In the genomic region with DNA sequence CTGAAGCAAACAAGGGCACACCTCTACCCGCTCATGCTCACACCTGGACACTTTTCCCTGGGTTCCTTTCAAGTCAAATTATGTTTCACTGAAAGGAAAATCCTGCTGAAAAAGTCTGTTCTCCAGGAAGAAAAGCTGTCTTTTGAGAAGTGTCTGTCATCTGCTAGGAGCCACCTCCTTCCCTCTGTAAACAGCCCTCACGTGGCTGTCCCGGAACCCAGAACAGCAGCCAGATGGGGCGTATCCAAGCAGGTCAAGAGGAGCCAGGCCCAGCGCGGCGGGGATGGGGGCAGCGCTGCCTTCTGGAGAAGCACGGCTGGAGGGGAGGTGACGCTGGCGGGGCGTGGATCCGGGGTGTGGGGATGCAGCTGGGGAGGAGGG, we compare ENCODE assay signal across 8 cellular contexts. TPM values are rescaled to one million over a fixed set of nuclear protein-coding genes. Genes with fewer than 3 reads are reported as not detected.
A peak's percentile ranks its signal among the peaks of the same experiment; 100 is the strongest.
DNase-seq lines count a peak whose midpoint lies in the region; ATAC-seq, FAIRE-seq and TF ChIP-seq lines count a peak whose summit lies in the region.

A gene (minus strand): TSS at position 162 of the 381 bp plus-strand sequence. CDS start 205 bp downstream, outside the sequence.

- in situ Hi-C loops in G401 (cut with HindIII; ENCODE audit: low sequenced_read_pairs): no loop called here

- DNase-seq in G401 (ENCODE audit: low spot score) (peak; percentile 92), NCI-H1105 treated with DMSO at 0.1 percent for 48 hours (lab: John Stamatoyannopoulos, UW) (peak; percentile 78), SW 1271 (lab: John Stamatoyannopoulos, UW) (peak; percentile 62 to 63), astrocyte (ENCODE audit: low read depth) (peak; percentile 35), left cardiac atrium (peak; percentile 90), pancreas (peak; percentile 89 to 97 (median 90))

- H4K20me1 ChIP-seq in astrocyte (ENCODE audit: insufficient read depth, low read length): peaks cover 16% of the 10 kb centered on the region

- H2AFZ ChIP-seq in astrocyte (ENCODE audit: low read depth, low read length): peak within 1 kb of the TSS; percentile 81

- H3K36me3 Mint-ChIP-seq in astrocyte (ENCODE audit: low read depth, unreplicated experiment): peaks cover 14% of the 10 kb centered on the region

- peak within 1 kb of the TSS; percentile 92 for H3K4me2 ChIP-seq in astrocyte (ENCODE audit: low read length)

- peak within 1 kb of the TSS; percentile 78 for H3K9ac ChIP-seq in astrocyte (ENCODE audit: low read length)

- peak within 1 kb of the TSS; percentile 91 for H3K27ac Mint-ChIP-seq in astrocyte (ENCODE audit: unreplicated experiment)

- 2% methylated on average over 13 of the region's 13 CpGs for WGBS in pancreas, 2 donors

- H3K4me1 ChIP-seq in astrocyte (ENCODE audit: insufficient read depth, low read length) (peaks cover 7% of the 10 kb centered on the region), pancreas (peaks cover 0 to 6% (median 3%) of the 10 kb centered on the region in 3 donors)

- ATAC-seq in left cardiac atrium (peak; percentile 80 to 85), pancreas (peak; percentile 84 to 89 (median 86)), HG03175 (IDR thresholded peaks at IDR 0.05; ENCODE audit: unreplicated experiment) (no peak), HG03342 (IDR thresholded peaks at IDR 0.05; ENCODE audit: unreplicated experiment) (no peak)

- no peak for TF ChIP-seq CTCF in astrocyte (IDR thresholded peaks at IDR 0.05; ENCODE audit: insufficient read depth, low read depth, low read length)
- no peak for TF ChIP-seq CTCF in pancreas (IDR thresholded peaks at IDR 0.05)

- peaks cover 14% of the 10 kb centered on the region for H3K79me2 ChIP-seq in astrocyte (ENCODE audit: insufficient read depth, low read length)

- H3K4me3 Mint-ChIP-seq in astrocyte (ENCODE audit: unreplicated experiment): peak within 1 kb of the TSS; percentile 87

- no peaks in the 10 kb centered on the region for H3K9me3 ChIP-seq in astrocyte (ENCODE audit: insufficient read depth, low read depth, low read length)
- H3K9me3 ChIP-seq in pancreas: no peaks in the 10 kb centered on the region

- H3K27me3 Mint-ChIP-seq in astrocyte (ENCODE audit: low read depth, unreplicated experiment): no peaks in the 10 kb centered on the region

- intact Hi-C loops in left cardiac atrium (cut with DNase I): no loop called here
- intact Hi-C loops in pancreas (cut with DNase I): no loop called here

- H3K4me3 ChIP-seq in astrocyte (ENCODE audit: insufficient read depth, low read depth, low read length) (peak within 1 kb of the TSS; percentile 64), pancreas (peak within 1 kb of the TSS; percentile 42 to 93 (median 76))

- H3K27ac ChIP-seq in astrocyte (ENCODE audit: low read depth, low read length): peak within 1 kb of the TSS; percentile 47
- peak within 1 kb of the TSS; percentile 79 to 87 (median 80) for H3K27ac ChIP-seq in pancreas

- H3K9me3 Mint-ChIP-seq in astrocyte (ENCODE audit: unreplicated experiment): no peaks in the 10 kb centered on the region

- no peaks in the 10 kb centered on the region for H3K27me3 ChIP-seq in astrocyte (ENCODE audit: insufficient read depth, low read length)
- no peaks in the 10 kb centered on the region for H3K27me3 ChIP-seq in pancreas

- H3K36me3 ChIP-seq in astrocyte (ENCODE audit: insufficient read depth, low read length) (peaks cover 4% of the 10 kb centered on the region), pancreas (no peaks in the 10 kb centered on the region)

- peaks cover 3% of the 10 kb centered on the region for H3K4me1 Mint-ChIP-seq in astrocyte (ENCODE audit: low read depth, unreplicated experiment)

- no peak for FAIRE-seq in astrocyte (lab: Jason Lieb, UNC)
- no peak for FAIRE-seq in pancreas (lab: Jason Lieb, UNC)

RNA-seq across cellular contexts. Expression of the gene that starts here (rescaled TPM):
- total RNA-seq in G401 (2014; rRNA removed; shearing (Covaris generic)): not detected in 2 replicates
- total RNA-seq in astrocyte (2.6 and 2.9 TPM in 2 replicates), left cardiac atrium (1 to 10 TPM; 5.8 to 6.1 TPM), pancreas (10 to 100 TPM in 5 of 6 donors, 1 to 10 TPM in 1; 7.1 to 23.8 (median 17.7) TPM)
- polyA plus RNA-seq in pancreas: 10 to 100 TPM; 62.8 to 71.8 TPM

Comparison
In these comparisons a context has a peak if more than half of its experiments do, and no peak if none do; other contexts are left out.
1. Peak in DNase-seq in G401; RNA of the gene not detected or under 1 TPM.
2. DNase-seq: peak in every context shown above with its lines; median percentile 92 in G401; 90 in pancreas; 90 in left cardiac atrium; 78 in NCI-H1105 treated with DMSO at 0.1 percent for 48 hours; 62 in SW 1271; 35 in astrocyte.
3. ATAC-seq: peak in left cardiac atrium (2 of 2) and pancreas (4 of 4); none in HG03175 (single experiment) and HG03342 (single experiment).